1 cellular context compared by ENCODE assay signal in the genomic region with DNA sequence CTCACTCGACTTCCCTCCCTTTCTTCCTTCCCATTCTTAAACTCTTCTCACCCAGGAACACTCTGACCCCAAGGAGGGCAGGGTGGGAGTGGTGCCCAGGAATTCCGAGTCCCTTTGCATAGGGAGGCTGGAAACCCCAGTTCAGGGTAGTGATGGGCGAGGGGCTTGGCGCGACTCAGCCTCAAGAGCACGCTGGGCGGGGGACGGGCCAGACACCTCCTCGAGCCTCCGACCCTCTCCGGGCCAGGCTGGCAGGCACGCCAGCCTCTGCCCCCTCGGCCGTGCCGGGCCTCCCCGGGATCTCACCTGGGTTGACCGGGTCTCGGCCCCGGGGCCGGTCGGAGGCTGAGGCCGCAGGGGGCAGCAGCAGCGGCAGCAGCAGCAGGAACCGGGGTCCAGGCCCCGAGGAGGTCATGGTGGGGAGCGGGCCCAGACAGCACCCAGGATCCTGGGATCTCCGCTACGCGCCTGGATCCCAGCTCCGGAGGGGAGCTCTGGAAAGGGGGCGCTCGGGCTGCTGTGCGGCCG.
TF ChIP-seq lines count a peak whose summit lies in the region.

No MANE protein-coding gene starts in this region.

TF ChIP-seq in H1, 55 proteins besides CTCF, POLR2A, EP300 and RAD21:
- no peak for TF ChIP-seq POU5F1 (IDR thresholded peaks at IDR 0.05; ENCODE audit: low read depth, low read length)
- peak; percentile 63 for TF ChIP-seq KDM4A (IDR thresholded peaks at IDR 0.05; ENCODE audit: low read depth, low read length, severe bottlenecking)
- TF ChIP-seq JUND (IDR thresholded peaks at IDR 0.05; ENCODE audit: low read length): no peak
- TF ChIP-seq SUZ12 (IDR thresholded peaks at IDR 0.05; ENCODE audit: low read length): no peak
- TF ChIP-seq ASH2L (IDR thresholded peaks at IDR 0.05; ENCODE audit: low read length): peak; percentile 41
